Comparison of ENCODE assay signal across 1 cellular context in the genomic region with DNA sequence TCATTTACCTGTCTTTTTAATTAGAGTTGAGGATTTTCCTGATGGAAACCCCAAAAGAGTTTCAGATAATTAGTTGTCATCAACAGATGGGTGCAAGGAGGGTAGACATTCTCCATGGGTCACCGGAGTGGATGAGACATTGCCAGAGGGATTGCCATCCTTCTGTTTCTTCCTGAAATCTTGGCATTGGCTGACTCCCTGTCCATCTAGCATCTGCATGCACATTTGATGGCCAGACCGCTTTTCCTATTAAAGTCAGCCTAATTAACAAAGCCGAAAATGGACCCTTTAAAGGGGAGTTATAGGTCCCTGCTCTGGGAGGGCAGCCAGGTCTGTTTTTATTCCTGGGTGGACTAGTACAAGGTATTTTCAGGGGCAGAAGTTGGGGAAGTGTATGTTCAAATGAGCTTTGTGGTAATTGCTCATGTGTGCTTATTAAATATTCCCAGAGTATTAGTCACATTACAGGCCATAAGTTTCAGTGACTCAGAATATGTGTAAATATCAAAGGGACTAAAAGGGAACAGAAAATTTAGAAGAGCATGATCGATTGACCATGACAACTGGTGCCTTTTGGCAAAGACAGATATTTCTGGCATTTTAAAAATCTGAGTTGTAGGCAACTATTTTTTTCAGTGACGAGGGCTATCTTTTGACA.
TF ChIP-seq lines count a peak whose summit lies in the region.

No MANE protein-coding gene starts in this region.

TF ChIP-seq in GM23338, 12 proteins besides CTCF, POLR2A, EP300 and RAD21 (continued from another document):
- TF ChIP-seq, protein P1, sequence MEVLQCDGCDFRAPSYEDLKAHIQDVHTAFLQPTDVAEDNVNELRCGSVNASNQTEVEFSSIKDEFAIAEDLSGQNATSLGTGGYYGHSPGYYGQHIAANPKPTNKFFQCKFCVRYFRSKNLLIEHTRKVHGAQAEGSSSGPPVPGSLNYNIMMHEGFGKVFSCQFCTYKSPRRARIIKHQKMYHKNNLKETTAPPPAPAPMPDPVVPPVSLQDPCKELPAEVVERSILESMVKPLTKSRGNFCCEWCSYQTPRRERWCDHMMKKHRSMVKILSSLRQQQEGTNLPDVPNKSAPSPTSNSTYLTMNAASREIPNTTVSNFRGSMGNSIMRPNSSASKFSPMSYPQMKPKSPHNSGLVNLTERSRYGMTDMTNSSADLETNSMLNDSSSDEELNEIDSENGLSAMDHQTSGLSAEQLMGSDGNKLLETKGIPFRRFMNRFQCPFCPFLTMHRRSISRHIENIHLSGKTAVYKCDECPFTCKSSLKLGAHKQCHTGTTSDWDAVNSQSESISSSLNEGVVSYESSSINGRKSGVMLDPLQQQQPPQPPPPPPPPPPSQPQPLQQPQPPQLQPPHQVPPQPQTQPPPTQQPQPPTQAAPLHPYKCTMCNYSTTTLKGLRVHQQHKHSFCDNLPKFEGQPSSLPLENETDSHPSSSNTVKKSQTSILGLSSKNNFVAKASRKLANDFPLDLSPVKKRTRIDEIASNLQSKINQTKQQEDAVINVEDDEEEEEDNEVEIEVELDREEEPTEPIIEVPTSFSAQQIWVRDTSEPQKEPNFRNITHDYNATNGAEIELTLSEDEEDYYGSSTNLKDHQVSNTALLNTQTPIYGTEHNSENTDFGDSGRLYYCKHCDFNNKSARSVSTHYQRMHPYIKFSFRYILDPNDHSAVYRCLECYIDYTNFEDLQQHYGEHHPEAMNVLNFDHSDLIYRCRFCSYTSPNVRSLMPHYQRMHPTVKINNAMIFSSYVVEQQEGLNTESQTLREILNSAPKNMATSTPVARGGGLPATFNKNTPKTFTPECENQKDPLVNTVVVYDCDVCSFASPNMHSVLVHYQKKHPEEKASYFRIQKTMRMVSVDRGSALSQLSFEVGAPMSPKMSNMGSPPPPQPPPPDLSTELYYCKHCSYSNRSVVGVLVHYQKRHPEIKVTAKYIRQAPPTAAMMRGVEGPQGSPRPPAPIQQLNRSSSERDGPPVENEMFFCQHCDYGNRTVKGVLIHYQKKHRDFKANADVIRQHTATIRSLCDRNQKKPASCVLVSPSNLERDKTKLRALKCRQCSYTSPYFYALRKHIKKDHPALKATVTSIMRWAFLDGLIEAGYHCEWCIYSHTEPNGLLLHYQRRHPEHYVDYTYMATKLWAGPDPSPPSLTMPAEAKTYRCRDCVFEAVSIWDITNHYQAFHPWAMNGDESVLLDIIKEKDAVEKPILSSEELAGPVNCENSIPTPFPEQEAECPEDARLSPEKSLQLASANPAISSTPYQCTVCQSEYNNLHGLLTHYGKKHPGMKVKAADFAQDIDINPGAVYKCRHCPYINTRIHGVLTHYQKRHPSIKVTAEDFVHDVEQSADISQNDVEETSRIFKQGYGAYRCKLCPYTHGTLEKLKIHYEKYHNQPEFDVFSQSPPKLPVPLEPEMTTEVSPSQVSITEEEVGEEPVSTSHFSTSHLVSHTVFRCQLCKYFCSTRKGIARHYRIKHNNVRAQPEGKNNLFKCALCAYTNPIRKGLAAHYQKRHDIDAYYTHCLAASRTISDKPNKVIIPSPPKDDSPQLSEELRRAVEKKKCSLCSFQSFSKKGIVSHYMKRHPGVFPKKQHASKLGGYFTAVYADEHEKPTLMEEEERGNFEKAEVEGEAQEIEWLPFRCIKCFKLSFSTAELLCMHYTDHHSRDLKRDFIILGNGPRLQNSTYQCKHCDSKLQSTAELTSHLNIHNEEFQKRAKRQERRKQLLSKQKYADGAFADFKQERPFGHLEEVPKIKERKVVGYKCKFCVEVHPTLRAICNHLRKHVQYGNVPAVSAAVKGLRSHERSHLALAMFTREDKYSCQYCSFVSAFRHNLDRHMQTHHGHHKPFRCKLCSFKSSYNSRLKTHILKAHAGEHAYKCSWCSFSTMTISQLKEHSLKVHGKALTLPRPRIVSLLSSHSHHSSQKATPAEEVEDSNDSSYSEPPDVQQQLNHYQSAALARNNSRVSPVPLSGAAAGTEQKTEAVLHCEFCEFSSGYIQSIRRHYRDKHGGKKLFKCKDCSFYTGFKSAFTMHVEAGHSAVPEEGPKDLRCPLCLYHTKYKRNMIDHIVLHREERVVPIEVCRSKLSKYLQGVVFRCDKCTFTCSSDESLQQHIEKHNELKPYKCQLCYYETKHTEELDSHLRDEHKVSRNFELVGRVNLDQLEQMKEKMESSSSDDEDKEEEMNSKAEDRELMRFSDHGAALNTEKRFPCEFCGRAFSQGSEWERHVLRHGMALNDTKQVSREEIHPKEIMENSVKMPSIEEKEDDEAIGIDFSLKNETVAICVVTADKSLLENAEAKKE (CRISPR knock-in tag; IDR thresholded peaks at IDR 0.05): no peak
- no peak for TF ChIP-seq ZNF114 (CRISPR knock-in tag; IDR thresholded peaks at IDR 0.05)
- TF ChIP-seq EZH2 (IDR thresholded peaks at IDR 0.05; ENCODE audit: low read depth, unreplicated experiment): no peak
- no peak for TF ChIP-seq STAT1 (IDR thresholded peaks at IDR 0.05; ENCODE audit: unreplicated experiment)
- no peak for TF ChIP-seq CREB1 (CRISPR knock-in tag; IDR thresholded peaks at IDR 0.05; ENCODE audit: low read depth)
- TF ChIP-seq, protein P2, sequence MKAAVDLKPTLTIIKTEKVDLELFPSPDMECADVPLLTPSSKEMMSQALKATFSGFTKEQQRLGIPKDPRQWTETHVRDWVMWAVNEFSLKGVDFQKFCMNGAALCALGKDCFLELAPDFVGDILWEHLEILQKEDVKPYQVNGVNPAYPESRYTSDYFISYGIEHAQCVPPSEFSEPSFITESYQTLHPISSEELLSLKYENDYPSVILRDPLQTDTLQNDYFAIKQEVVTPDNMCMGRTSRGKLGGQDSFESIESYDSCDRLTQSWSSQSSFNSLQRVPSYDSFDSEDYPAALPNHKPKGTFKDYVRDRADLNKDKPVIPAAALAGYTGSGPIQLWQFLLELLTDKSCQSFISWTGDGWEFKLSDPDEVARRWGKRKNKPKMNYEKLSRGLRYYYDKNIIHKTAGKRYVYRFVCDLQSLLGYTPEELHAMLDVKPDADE (IDR thresholded peaks at IDR 0.05): no peak
